In genomic region chr22:26308467-26308866, GRCh38 we compare ENCODE assay signal across 33 cellular contexts.
"Had no signal": no experiment of that assay in that cellular context is flagged by ENCODE, and none has a peak within 500 bp of the region (broad histone marks: within the 10 kb centered on the region; RNA-seq: fewer than 3 reads in every experiment).

No MANE protein-coding gene starts in this region.

- H3K9me3 ChIP-seq: adrenal gland, ascending aorta, body of pancreas, breast epithelium had no signal

- FAIRE-seq: astrocyte, bronchial epithelial cell had no signal

- H3K4me3 ChIP-seq: adrenal gland, ascending aorta, body of pancreas, breast epithelium, cardiac muscle cell had no signal

- H3K36me3 ChIP-seq: adrenal gland, ascending aorta, brain microvascular endothelial cell, breast epithelium, cardiac muscle cell had no signal

- H3K27me3 ChIP-seq: adrenal gland, ascending aorta, body of pancreas, brain microvascular endothelial cell, cardiac muscle cell had no signal

- DNase-seq: activated effector memory CD4-positive, alpha-beta T cell treated with anti-CD3 and anti-CD28 coated beads, Interleukin-2, amount 50 U/mL, for 16 hours; activated effector memory CD4-positive, alpha-beta T cell treated with Interleukin-2 at 50 U/mL for 16 hours; activated gamma-delta T cell; activated gamma-delta T cell treated with Interleukin-2 at 50 U/mL for 16 hours; activated naive CD4-positive, alpha-beta T cell; activated naive CD4-positive, alpha-beta T cell treated with anti-CD3 and anti-CD28 coated beads for 36 hours; activated naive CD4-positive, alpha-beta T cell treated with anti-CD3 and anti-CD28 coated beads, Interleukin-2, amount 10 ng/mL, durations not matched to agents 7 days and 5 days; activated naive CD4-positive, alpha-beta T cell treated with anti-CD3 and anti-CD28 coated beads, Interleukin-2, amount 50 U/mL, for 16 hours; activated naive CD4-positive, alpha-beta T cell treated with Interleukin-2 at 50 U/mL for 16 hours; activated naive CD8-positive, alpha-beta T cell treated with anti-CD3 and anti-CD28 coated beads for 36 hours; activated naive CD8-positive, alpha-beta T cell treated with anti-CD3 and anti-CD28 coated beads, Interleukin-2, amount 10 ng/mL, durations not matched to agents 7 days and 5 days; activated naive CD8-positive, alpha-beta T cell treated with anti-CD3 and anti-CD28 coated beads, Interleukin-2, amount 50 U/mL, for 24 hours; activated T-cell treated with anti-CD3 and anti-CD28 coated beads, Interleukin-2, amount 50 U/mL, for 24 hours; activated T-cell treated with anti-CD3 and anti-CD28 coated beads, Interleukin-2, amount 50 U/mL, for 4 hours; activated T-cell treated with anti-CD3 and anti-CD28 coated beads, Interleukin-2, amount 50 U/mL, for 48 hours; activated T-cell treated with anti-CD3 and anti-CD28 coated beads, Interleukin-2, amount 50 U/mL, for 72 hours; adrenal gland; amniotic stem cell; amygdala; anterior cingulate cortex; aorta; body of pancreas; brain microvascular endothelial cell; caudate nucleus; central memory CD4-positive, alpha-beta T cell; cerebellar nuclear complex had no signal

- ATAC-seq: activated naive CD4-positive, alpha-beta T cell treated with anti-CD3 and anti-CD28 coated beads, Interleukin-2, amount 50 U/mL, for 72 hours; activated naive CD8-positive, alpha-beta T cell treated with anti-CD3 and anti-CD28 coated beads, Interleukin-2, amount 50 U/mL, for 24 hours; activated T-cell treated with anti-CD3 and anti-CD28 coated beads, Interleukin-2, amount 50 U/mL, for 4 hours; activated T-cell treated with anti-CD3 and anti-CD28 coated beads, Interleukin-2, amount 50 U/mL, for 72 hours; activated T-helper 17 cell treated with anti-CD3 and anti-CD28 coated beads, Interleukin-2, amount 50 U/mL, for 72 hours; body of pancreas had no signal

- H3K27ac ChIP-seq: adrenal gland, ascending aorta, body of pancreas, brain microvascular endothelial cell, breast epithelium, cardiac muscle cell had no signal

- H3K4me1 ChIP-seq: adrenal gland, ascending aorta, body of pancreas, breast epithelium had no signal
